In the genomic region with DNA sequence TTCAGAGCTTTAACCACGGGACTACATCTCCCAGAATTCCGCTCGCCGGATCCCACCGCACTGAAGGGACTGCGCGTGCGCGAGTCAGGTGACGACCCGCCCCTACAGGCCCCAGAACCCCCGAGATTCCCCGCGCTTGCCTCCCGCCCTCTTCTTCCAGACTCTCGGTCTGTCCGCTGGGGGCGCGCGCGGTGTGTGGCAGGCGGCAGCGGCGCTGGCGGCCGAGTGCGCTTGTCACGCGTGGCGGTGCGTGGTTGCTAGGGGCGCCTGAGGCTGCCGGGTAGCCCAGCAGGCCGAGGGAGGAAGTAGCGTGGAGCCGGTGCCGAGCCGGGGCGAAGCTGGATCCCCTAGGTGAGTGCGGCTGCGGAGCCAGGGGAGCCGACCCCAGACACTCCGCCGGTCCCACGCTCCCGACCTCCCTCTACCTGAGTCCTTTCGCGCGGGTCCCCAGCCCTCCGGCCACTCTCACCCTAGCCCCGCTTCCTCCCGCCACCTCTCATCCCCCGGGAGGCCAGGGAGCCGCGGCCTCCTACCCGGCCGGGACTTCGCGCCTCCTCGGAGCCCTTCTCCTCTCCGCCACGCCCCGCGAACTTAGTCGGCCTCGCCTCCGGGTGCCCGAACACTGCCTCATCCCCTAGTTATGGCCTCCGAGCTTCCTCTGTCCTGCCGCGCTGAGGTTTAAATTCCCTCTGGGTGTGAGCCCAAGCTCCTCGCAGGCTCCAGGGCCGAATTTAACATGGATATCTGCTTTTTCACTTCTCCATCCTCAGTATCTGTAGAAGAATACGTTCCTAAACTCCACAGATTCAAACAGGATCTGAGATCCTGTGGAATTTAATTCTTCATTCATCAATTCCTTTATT, we compare ENCODE assay signal across 1 cellular context.
TF ChIP-seq lines count a peak whose summit lies in the region.

A gene with protein sequence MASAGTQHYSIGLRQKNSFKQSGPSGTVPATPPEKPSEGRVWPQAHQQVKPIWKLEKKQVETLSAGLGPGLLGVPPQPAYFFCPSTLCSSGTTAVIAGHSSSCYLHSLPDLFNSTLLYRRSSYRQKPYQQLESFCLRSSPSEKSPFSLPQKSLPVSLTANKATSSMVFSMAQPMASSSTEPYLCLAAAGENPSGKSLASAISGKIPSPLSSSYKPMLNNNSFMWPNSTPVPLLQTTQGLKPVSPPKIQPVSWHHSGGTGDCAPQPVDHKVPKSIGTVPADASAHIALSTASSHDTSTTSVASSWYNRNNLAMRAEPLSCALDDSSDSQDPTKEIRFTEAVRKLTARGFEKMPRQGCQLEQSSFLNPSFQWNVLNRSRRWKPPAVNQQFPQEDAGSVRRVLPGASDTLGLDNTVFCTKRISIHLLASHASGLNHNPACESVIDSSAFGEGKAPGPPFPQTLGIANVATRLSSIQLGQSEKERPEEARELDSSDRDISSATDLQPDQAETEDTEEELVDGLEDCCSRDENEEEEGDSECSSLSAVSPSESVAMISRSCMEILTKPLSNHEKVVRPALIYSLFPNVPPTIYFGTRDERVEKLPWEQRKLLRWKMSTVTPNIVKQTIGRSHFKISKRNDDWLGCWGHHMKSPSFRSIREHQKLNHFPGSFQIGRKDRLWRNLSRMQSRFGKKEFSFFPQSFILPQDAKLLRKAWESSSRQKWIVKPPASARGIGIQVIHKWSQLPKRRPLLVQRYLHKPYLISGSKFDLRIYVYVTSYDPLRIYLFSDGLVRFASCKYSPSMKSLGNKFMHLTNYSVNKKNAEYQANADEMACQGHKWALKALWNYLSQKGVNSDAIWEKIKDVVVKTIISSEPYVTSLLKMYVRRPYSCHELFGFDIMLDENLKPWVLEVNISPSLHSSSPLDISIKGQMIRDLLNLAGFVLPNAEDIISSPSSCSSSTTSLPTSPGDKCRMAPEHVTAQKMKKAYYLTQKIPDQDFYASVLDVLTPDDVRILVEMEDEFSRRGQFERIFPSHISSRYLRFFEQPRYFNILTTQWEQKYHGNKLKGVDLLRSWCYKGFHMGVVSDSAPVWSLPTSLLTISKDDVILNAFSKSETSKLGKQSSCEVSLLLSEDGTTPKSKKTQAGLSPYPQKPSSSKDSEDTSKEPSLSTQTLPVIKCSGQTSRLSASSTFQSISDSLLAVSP (plus strand): TSS at position 149 of the 863 bp plus-strand sequence. CDS start 26,842 bp downstream, outside the sequence.

TF ChIP-seq in K562, 482 proteins besides CTCF, POLR2A, EP300 and RAD21 (continued from another document and continues in another):
- TF ChIP-seq FOXP1 (CRISPR knock-in tag; IDR thresholded peaks at IDR 0.05) (no peak), DDX20 (tag; IDR thresholded peaks at IDR 0.05; ENCODE audit: low read depth) (no peak), ZKSCAN8 (CRISPR knock-in tag; IDR thresholded peaks at IDR 0.05) (no peak), ZNF583 (CRISPR knock-in tag; IDR thresholded peaks at IDR 0.05) (no peak), RFX7 (CRISPR knock-in tag; IDR thresholded peaks at IDR 0.05) (no peak), BCOR (IDR thresholded peaks at IDR 0.05) (no peak), TCF7L2 (IDR thresholded peaks at IDR 0.05; ENCODE audit: low read depth, low read length) (no peak), NCOA1 (IDR thresholded peaks at IDR 0.05; ENCODE audit: low read depth) (no peak), ZC3H4 (CRISPR knock-in tag; IDR thresholded peaks at IDR 0.05; ENCODE audit: borderline replicate concordance) (no peak), ZNF140 (CRISPR knock-in tag; IDR thresholded peaks at IDR 0.05) (no peak), CHD2 (IDR thresholded peaks at IDR 0.05; ENCODE audit: low read depth, low read length) (peak; percentile 50; the same call in 1 of the 2 replicates), RBM22 (IDR thresholded peaks at IDR 0.05; ENCODE audit: low read depth, low read length, poor library complexity, severe bottlenecking) (no peak), CBFB (CRISPR knock-in tag; IDR thresholded peaks at IDR 0.05) (no peak), MAFF (IDR thresholded peaks at IDR 0.05; ENCODE audit: low read length) (no peak), ZNF551 (CRISPR knock-in tag; IDR thresholded peaks at IDR 0.05) (no peak), CAMTA2 (CRISPR knock-in tag; conservative IDR thresholded peaks at IDR 0.05) (no peak), ZSCAN29 (IDR thresholded peaks at IDR 0.05) (no peak), ZNF668 (CRISPR knock-in tag; IDR thresholded peaks at IDR 0.05) (no peak), YBX1 (IDR thresholded peaks at IDR 0.05) (no peak), KDM2B (CRISPR knock-in tag; IDR thresholded peaks at IDR 0.05) (no peak), PML (IDR thresholded peaks at IDR 0.05; ENCODE audit: low read length) (0 out of 2 replicates have a peak, but pooled peaks have one; percentile 35), SUPT5H (IDR thresholded peaks at IDR 0.05) (peak; percentile 74), MTA1 (IDR thresholded peaks at IDR 0.05; ENCODE audit: borderline replicate concordance) (peak; percentile 75; the same call in 1 of the 2 replicates), ZNF77 (CRISPR knock-in tag; IDR thresholded peaks at IDR 0.05) (no peak), SMC3 (conservative IDR thresholded peaks at IDR 0.05; ENCODE audit: insufficient read depth, low read depth, low read length) (no peak), ZFP30 (CRISPR knock-in tag; IDR thresholded peaks at IDR 0.05; ENCODE audit: borderline replicate concordance) (no peak), BACH1 (tag; IDR thresholded peaks at IDR 0.05) (no peak), ZC3H8 (IDR thresholded peaks at IDR 0.05) (no peak), DACH1 (IDR thresholded peaks at IDR 0.05; ENCODE audit: partially characterized antibody) (no peak), ZFP36 (IDR thresholded peaks at IDR 0.05; ENCODE audit: low read depth, low read length, partially characterized antibody) (no peak)
- TF ChIP-seq, protein P1, sequence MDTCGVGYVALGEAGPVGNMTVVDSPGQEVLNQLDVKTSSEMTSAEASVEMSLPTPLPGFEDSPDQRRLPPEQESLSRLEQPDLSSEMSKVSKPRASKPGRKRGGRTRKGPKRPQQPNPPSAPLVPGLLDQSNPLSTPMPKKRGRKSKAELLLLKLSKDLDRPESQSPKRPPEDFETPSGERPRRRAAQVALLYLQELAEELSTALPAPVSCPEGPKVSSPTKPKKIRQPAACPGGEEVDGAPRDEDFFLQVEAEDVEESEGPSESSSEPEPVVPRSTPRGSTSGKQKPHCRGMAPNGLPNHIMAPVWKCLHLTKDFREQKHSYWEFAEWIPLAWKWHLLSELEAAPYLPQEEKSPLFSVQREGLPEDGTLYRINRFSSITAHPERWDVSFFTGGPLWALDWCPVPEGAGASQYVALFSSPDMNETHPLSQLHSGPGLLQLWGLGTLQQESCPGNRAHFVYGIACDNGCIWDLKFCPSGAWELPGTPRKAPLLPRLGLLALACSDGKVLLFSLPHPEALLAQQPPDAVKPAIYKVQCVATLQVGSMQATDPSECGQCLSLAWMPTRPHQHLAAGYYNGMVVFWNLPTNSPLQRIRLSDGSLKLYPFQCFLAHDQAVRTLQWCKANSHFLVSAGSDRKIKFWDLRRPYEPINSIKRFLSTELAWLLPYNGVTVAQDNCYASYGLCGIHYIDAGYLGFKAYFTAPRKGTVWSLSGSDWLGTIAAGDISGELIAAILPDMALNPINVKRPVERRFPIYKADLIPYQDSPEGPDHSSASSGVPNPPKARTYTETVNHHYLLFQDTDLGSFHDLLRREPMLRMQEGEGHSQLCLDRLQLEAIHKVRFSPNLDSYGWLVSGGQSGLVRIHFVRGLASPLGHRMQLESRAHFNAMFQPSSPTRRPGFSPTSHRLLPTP (IDR thresholded peaks at IDR 0.05; ENCODE audit: borderline replicate concordance, extremely low read depth, insufficient read length): no peak
- TF ChIP-seq, protein P2, sequence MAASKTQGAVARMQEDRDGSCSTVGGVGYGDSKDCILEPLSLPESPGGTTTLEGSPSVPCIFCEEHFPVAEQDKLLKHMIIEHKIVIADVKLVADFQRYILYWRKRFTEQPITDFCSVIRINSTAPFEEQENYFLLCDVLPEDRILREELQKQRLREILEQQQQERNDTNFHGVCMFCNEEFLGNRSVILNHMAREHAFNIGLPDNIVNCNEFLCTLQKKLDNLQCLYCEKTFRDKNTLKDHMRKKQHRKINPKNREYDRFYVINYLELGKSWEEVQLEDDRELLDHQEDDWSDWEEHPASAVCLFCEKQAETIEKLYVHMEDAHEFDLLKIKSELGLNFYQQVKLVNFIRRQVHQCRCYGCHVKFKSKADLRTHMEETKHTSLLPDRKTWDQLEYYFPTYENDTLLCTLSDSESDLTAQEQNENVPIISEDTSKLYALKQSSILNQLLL (CRISPR knock-in tag; IDR thresholded peaks at IDR 0.05; ENCODE audit: borderline replicate concordance): no peak
- TF ChIP-seq, protein P3, sequence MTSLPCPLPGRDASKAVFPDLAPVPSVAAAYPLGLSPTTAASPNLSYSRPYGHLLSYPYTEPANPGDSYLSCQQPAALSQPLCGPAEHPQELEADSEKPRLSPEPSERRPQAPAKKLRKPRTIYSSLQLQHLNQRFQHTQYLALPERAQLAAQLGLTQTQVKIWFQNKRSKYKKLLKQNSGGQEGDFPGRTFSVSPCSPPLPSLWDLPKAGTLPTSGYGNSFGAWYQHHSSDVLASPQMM (CRISPR knock-in tag; IDR thresholded peaks at IDR 0.05): no peak
- TF ChIP-seq, protein P4, sequence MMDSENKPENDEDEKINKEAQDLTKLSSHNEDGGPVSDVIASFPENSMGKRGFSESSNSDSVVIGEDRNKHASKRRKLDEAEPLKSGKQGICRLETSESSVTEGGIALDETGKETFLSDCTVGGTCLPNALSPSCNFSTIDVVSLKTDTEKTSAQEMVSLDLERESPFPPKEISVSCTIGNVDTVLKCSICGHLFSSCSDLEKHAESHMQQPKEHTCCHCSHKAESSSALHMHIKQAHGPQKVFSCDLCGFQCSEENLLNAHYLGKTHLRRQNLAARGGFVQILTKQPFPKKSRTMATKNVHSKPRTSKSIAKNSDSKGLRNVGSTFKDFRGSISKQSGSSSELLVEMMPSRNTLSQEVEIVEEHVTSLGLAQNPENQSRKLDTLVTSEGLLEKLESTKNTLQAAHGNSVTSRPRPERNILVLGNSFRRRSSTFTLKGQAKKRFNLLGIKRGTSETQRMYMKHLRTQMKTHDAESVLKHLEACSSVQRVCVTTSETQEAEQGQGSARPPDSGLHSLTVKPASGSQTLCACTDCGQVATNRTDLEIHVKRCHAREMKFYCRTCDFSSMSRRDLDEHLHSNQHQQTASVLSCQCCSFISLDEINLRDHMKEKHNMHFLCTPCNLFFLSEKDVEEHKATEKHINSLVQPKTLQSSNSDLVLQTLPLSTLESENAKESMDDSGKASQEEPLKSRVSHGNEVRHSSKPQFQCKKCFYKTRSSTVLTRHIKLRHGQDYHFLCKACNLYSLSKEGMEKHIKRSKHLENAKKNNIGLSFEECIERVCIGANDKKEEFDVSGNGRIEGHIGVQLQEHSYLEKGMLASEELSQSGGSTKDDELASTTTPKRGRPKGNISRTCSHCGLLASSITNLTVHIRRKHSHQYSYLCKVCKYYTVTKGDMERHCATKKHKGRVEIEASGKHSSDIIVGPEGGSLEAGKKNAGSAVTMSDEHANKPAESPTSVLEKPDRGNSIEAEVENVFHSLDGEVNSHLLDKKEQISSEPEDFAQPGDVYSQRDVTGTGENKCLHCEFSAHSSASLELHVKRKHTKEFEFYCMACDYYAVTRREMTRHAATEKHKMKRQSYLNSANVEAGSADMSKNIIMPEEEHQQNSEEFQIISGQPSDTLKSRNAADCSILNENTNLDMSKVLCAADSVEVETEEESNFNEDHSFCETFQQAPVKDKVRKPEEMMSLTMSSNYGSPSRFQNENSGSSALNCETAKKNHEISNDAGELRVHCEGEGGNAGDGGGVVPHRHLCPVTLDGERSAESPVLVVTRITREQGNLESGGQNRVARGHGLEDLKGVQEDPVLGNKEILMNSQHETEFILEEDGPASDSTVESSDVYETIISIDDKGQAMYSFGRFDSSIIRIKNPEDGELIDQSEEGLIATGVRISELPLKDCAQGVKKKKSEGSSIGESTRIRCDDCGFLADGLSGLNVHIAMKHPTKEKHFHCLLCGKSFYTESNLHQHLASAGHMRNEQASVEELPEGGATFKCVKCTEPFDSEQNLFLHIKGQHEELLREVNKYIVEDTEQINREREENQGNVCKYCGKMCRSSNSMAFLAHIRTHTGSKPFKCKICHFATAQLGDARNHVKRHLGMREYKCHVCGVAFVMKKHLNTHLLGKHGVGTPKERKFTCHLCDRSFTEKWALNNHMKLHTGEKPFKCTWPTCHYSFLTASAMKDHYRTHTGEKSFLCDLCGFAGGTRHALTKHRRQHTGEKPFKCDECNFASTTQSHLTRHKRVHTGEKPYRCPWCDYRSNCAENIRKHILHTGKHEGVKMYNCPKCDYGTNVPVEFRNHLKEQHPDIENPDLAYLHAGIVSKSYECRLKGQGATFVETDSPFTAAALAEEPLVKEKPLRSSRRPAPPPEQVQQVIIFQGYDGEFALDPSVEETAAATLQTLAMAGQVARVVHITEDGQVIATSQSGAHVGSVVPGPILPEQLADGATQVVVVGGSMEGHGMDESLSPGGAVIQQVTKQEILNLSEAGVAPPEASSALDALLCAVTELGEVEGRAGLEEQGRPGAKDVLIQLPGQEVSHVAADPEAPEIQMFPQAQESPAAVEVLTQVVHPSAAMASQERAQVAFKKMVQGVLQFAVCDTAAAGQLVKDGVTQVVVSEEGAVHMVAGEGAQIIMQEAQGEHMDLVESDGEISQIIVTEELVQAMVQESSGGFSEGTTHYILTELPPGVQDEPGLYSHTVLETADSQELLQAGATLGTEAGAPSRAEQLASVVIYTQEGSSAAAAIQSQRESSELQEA (IDR thresholded peaks at IDR 0.05; ENCODE audit: low read depth): no peak
- TF ChIP-seq, protein P5, sequence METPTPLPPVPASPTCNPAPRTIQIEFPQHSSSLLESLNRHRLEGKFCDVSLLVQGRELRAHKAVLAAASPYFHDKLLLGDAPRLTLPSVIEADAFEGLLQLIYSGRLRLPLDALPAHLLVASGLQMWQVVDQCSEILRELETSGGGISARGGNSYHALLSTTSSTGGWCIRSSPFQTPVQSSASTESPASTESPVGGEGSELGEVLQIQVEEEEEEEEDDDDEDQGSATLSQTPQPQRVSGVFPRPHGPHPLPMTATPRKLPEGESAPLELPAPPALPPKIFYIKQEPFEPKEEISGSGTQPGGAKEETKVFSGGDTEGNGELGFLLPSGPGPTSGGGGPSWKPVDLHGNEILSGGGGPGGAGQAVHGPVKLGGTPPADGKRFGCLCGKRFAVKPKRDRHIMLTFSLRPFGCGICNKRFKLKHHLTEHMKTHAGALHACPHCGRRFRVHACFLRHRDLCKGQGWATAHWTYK (CRISPR knock-in tag; IDR thresholded peaks at IDR 0.05): no peak
- TF ChIP-seq, protein P6, sequence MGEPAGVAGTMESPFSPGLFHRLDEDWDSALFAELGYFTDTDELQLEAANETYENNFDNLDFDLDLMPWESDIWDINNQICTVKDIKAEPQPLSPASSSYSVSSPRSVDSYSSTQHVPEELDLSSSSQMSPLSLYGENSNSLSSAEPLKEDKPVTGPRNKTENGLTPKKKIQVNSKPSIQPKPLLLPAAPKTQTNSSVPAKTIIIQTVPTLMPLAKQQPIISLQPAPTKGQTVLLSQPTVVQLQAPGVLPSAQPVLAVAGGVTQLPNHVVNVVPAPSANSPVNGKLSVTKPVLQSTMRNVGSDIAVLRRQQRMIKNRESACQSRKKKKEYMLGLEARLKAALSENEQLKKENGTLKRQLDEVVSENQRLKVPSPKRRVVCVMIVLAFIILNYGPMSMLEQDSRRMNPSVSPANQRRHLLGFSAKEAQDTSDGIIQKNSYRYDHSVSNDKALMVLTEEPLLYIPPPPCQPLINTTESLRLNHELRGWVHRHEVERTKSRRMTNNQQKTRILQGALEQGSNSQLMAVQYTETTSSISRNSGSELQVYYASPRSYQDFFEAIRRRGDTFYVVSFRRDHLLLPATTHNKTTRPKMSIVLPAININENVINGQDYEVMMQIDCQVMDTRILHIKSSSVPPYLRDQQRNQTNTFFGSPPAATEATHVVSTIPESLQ (CRISPR knock-in tag; IDR thresholded peaks at IDR 0.05): no peak
